ENCODE assay signal across 9 cellular contexts in the genomic region with DNA sequence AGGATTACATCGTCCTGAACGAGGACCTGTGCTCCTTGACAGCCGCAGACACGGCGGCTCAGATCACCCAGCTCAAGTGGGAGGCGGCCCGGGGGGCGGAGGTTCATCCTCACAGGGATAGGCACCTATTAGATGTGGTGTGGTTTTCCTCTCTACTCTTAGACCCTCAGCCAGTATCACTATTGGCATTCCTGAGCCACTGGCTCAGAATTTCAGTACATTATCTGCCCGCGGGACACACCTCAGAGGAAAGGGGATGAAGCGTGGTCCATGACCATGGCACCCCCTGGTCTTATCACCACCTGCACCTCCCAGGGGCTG. TPM values are rescaled to one million over a fixed set of nuclear protein-coding genes. Genes with fewer than 3 reads are reported as not detected.
DNase-seq lines count a peak whose midpoint lies in the region; ATAC-seq and TF ChIP-seq lines count a peak whose summit lies in the region.
"Had no signal": no experiment of that assay in that cellular context is flagged by ENCODE, and none has a peak within 500 bp of the region (broad histone marks: within the 10 kb centered on the region; RNA-seq: fewer than 3 reads in every experiment).

No MANE protein-coding gene starts in this region.

- DNase-seq in T-helper 1 cell: no peak
- no peak for DNase-seq in activated naive CD8-positive, alpha-beta T cell treated with anti-CD3 and anti-CD28 coated beads, Interleukin-2, amount 10 ng/mL, durations not matched to agents 7 days and 5 days
- no peak for DNase-seq in immature natural killer cell
- no peak for DNase-seq in suprapubic skin (ENCODE audit: low spot score in 2 of 2)
- DNase-seq in RPMI8226: no peak

- H3K27me3 Mint-ChIP-seq in T-helper 1 cell treated with Interleukin-12 subunit alpha and Interleukin-12 subunit beta and Interleukin-4 antibody, amounts not matched to agents 30 μg/mL and 1 μg/mL, for 36 hours (ENCODE audit: low read depth): peaks cover 60% of the 10 kb centered on the region
- peaks cover 58% of the 10 kb centered on the region for H3K27me3 Mint-ChIP-seq in activated naive CD8-positive, alpha-beta T cell treated with anti-CD3 and anti-CD28 coated beads, Interleukin-2, amount 10 ng/mL, durations not matched to agents 7 days and 5 days
- peaks cover 13 to 20% (median 14%) of the 10 kb centered on the region in 3 donors for H3K27me3 Mint-ChIP-seq in immature natural killer cell (ENCODE audit: low read depth in 3 of 3)

- H3K4me3 ChIP-seq in suprapubic skin: peak overlapping the region; percentile 71
- H3K4me3 ChIP-seq: mucosa of descending colon had no signal

- H3K27ac ChIP-seq in suprapubic skin: no peak overlapping the region

- no peak for TF ChIP-seq EP300 in suprapubic skin (IDR thresholded peaks at IDR 0.05)

- POLR2A ChIA-PET in activated naive CD8-positive, alpha-beta T cell treated with anti-CD3 and anti-CD28 coated beads, Interleukin-2, amount 10 ng/mL, durations not matched to agents 7 days and 5 days (lab: Charles Lee): no interaction called here

- TF ChIP-seq CTCF in suprapubic skin (IDR thresholded peaks at IDR 0.05): no peak

- no peaks in the 10 kb centered on the region for H3K9me3 ChIP-seq in suprapubic skin
- H3K9me3 ChIP-seq: mucosa of descending colon had no signal

- H3K9me3 Mint-ChIP-seq in T-helper 1 cell treated with Interleukin-12 subunit alpha and Interleukin-12 subunit beta and Interleukin-4 antibody, amounts not matched to agents 30 μg/mL and 1 μg/mL, for 36 hours: peaks cover 13% of the 10 kb centered on the region
- peaks cover 8% of the 10 kb centered on the region for H3K9me3 Mint-ChIP-seq in activated naive CD8-positive, alpha-beta T cell treated with anti-CD3 and anti-CD28 coated beads, Interleukin-2, amount 10 ng/mL, durations not matched to agents 7 days and 5 days
- H3K9me3 Mint-ChIP-seq in immature natural killer cell: no peaks in the 10 kb centered on the region

- peaks cover 16% of the 10 kb centered on the region for H3K4me1 ChIP-seq in suprapubic skin

- no peaks in the 10 kb centered on the region for H3K36me3 ChIP-seq in suprapubic skin

- no peak for ATAC-seq in activated naive CD8-positive, alpha-beta T cell treated with anti-CD3 and anti-CD28 coated beads, Interleukin-2, amount 10 ng/mL, durations not matched to agents 7 days and 5 days (ENCODE audit: low read depth)
- ATAC-seq in GM21381 (IDR thresholded peaks at IDR 0.05; ENCODE audit: unreplicated experiment): no peak
- ATAC-seq in HG02938 (IDR thresholded peaks at IDR 0.05; ENCODE audit: unreplicated experiment): no peak

- peaks cover 3% of the 10 kb centered on the region for H3K36me3 Mint-ChIP-seq in T-helper 1 cell treated with Interleukin-12 subunit alpha and Interleukin-12 subunit beta and Interleukin-4 antibody, amounts not matched to agents 30 μg/mL and 1 μg/mL, for 36 hours (ENCODE audit: low read depth)
- no peaks in the 10 kb centered on the region for H3K36me3 Mint-ChIP-seq in activated naive CD8-positive, alpha-beta T cell treated with anti-CD3 and anti-CD28 coated beads, Interleukin-2, amount 10 ng/mL, durations not matched to agents 7 days and 5 days
- no peaks in the 10 kb centered on the region for H3K36me3 Mint-ChIP-seq in immature natural killer cell

- peaks cover 18% of the 10 kb centered on the region for H3K27me3 ChIP-seq in suprapubic skin

- H3K27ac Mint-ChIP-seq in T-helper 1 cell treated with Interleukin-12 subunit alpha and Interleukin-12 subunit beta and Interleukin-4 antibody, amounts not matched to agents 30 μg/mL and 1 μg/mL, for 36 hours: peak overlapping the region; percentile 59
- no peak overlapping the region for H3K27ac Mint-ChIP-seq in activated naive CD8-positive, alpha-beta T cell treated with anti-CD3 and anti-CD28 coated beads, Interleukin-2, amount 10 ng/mL, durations not matched to agents 7 days and 5 days
- H3K27ac Mint-ChIP-seq in immature natural killer cell: peak overlapping the region in 4 of 6 donors; percentile 17 to 88 (median 52)

- TF ChIP-seq POLR2A in suprapubic skin (IDR thresholded peaks at IDR 0.05): no peak

- H3K4me3 Mint-ChIP-seq in T-helper 1 cell treated with Interleukin-12 subunit alpha and Interleukin-12 subunit beta and Interleukin-4 antibody, amounts not matched to agents 30 μg/mL and 1 μg/mL, for 36 hours: peak overlapping the region; percentile 83
- peak overlapping the region; percentile 88 for H3K4me3 Mint-ChIP-seq in activated naive CD8-positive, alpha-beta T cell treated with anti-CD3 and anti-CD28 coated beads, Interleukin-2, amount 10 ng/mL, durations not matched to agents 7 days and 5 days
- peak overlapping the region; percentile 84 to 91 (median 87) for H3K4me3 Mint-ChIP-seq in immature natural killer cell

- 81% methylated on average over 3 of the region's 11 CpGs for WGBS in suprapubic skin

- H3K4me1 Mint-ChIP-seq in T-helper 1 cell treated with Interleukin-12 subunit alpha and Interleukin-12 subunit beta and Interleukin-4 antibody, amounts not matched to agents 30 μg/mL and 1 μg/mL, for 36 hours (ENCODE audit: low read depth): peaks cover 12% of the 10 kb centered on the region
- peaks cover 12% of the 10 kb centered on the region for H3K4me1 Mint-ChIP-seq in activated naive CD8-positive, alpha-beta T cell treated with anti-CD3 and anti-CD28 coated beads, Interleukin-2, amount 10 ng/mL, durations not matched to agents 7 days and 5 days
- peaks cover 11 to 21% of the 10 kb centered on the region in 2 donors for H3K4me1 Mint-ChIP-seq in immature natural killer cell

RNA-seq across cellular contexts. Expression of a gene that starts 34.6 kb away (rescaled TPM):
- total RNA-seq in activated naive CD8-positive, alpha-beta T cell treated with anti-CD3 and anti-CD28 coated beads, Interleukin-2, amount 10 ng/mL, durations not matched to agents 7 days and 5 days: 1 to 10 TPM; 1.6 to 2.0 TPM
- polyA plus RNA-seq in immature natural killer cell: 1 to 10 TPM in 2 of 3 donors, not detected in 1; 2.1 to 3.1 TPM
- total RNA-seq in suprapubic skin: 1 to 10 TPM in 1 of 4 donors, under 1 TPM in 1, not detected in 2; 0.80 to 1.1 TPM
